In genomic region chr19:34230833-34231232, GRCh38 we compare ENCODE assay signal across 1 cellular context.
TF ChIP-seq lines count a peak whose summit lies in the region.

No MANE protein-coding gene starts in this region.

TF ChIP-seq in endothelial cell of umbilical vein, 7 proteins besides CTCF, POLR2A, EP300 and RAD21:
- TF ChIP-seq MAX (IDR thresholded peaks at IDR 0.05; ENCODE audit: insufficient read depth, insufficient read length) (no peak), EZH2 (IDR thresholded peaks at IDR 0.05; ENCODE audit: borderline replicate concordance, low read depth, low read length, severe bottlenecking) (no peak), FOS (IDR thresholded peaks at IDR 0.05; ENCODE audit: borderline replicate concordance, insufficient read depth, low read length) (no peak), MYC (IDR thresholded peaks at IDR 0.05; ENCODE audit: low read depth, low read length) (no peak), JUN (IDR thresholded peaks at IDR 0.05; ENCODE audit: borderline replicate concordance, insufficient read depth, insufficient read length, low read depth) (no peak), POLR2AphosphoS5 (IDR thresholded peaks at IDR 0.05; ENCODE audit: insufficient read depth, low read depth, low read length) (peak; percentile 3)
